Comparison of ENCODE assay signal across 27 cellular contexts in the genomic region with DNA sequence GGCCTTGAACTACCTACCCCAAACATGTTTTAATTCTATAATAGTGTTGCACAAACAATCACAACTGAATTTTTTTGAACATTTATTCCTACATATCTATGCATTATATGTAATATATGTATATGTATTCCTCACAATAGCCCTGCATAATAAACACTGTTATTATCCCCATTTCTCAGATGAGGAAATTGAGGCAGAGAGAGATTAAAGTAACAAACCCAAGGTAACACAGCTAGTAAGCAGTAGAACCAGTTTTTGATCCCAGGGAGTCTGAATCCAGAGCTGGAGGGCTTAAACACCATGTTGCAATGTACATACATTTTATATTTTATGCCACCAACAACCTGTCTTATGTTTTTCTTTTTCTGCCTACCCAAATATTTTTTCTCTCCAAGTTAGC. TPM values are rescaled to one million over a fixed set of nuclear protein-coding genes. Genes with fewer than 3 reads are reported as not detected.
DNase-seq lines count a peak whose midpoint lies in the region; ATAC-seq and TF ChIP-seq lines count a peak whose summit lies in the region.
"Had no signal": no experiment of that assay in that cellular context is flagged by ENCODE, and none has a peak within 500 bp of the region (broad histone marks: within the 10 kb centered on the region; RNA-seq: fewer than 3 reads in every experiment).

No MANE protein-coding gene starts in this region.

- ATAC-seq in GM23338 = no peak
- ATAC-seq: GM12878 had no signal

- H3K79me2 ChIP-seq in GM23338 (replicated peaks; ENCODE audit: insufficient read depth) = no peaks in the 10 kb centered on the region

- H3K4me3 ChIP-seq in GM23338 = peak overlapping the region; percentile 10; the same call in 1 of the 2 replicates
- no peak overlapping the region for H3K4me3 ChIP-seq in HUES48 (ENCODE audit: low read depth, low read length)
- H3K4me3 ChIP-seq in HUES64 (ENCODE audit: low read length) = no peak overlapping the region
- no peak overlapping the region for H3K4me3 ChIP-seq in iPS-18a (ENCODE audit: low read length)
- H3K4me3 ChIP-seq: BLaER1, GM12878 had no signal

- H3K36me3 ChIP-seq in GM23338 (ENCODE audit: insufficient read depth) (peaks cover 6% of the 10 kb centered on the region), HUES48 (ENCODE audit: control insufficient read depth, insufficient read depth, low read length) (no peaks in the 10 kb centered on the region), HUES64 (ENCODE audit: insufficient read depth, low read length) (no peaks in the 10 kb centered on the region), iPS-18a (ENCODE audit: control insufficient read depth, low read depth, low read length) (no peaks in the 10 kb centered on the region)
- H3K36me3 ChIP-seq: BE2C, BLaER1 had no signal

- peaks cover 50% of the 10 kb centered on the region for H3K4me1 ChIP-seq in GM23338 (ENCODE audit: insufficient read depth)
- H3K4me1 ChIP-seq in HUES48 (ENCODE audit: control insufficient read depth, insufficient read depth, low read length) = peaks cover 56% of the 10 kb centered on the region
- peaks cover 52% of the 10 kb centered on the region for H3K4me1 ChIP-seq in HUES64 (ENCODE audit: insufficient read depth, low read length)
- peaks cover 50% of the 10 kb centered on the region for H3K4me1 ChIP-seq in iPS-18a (ENCODE audit: control insufficient read depth, low read depth, low read length)
- H3K4me1 ChIP-seq: BE2C, BLaER1 had no signal

- no peak overlapping the region for H2AFZ ChIP-seq in GM23338

- H3K36me3 Mint-ChIP-seq in GM23338 (ENCODE audit: low read depth) = peaks cover 49% of the 10 kb centered on the region
- peaks cover 3% of the 10 kb centered on the region for H3K36me3 Mint-ChIP-seq in activated CD4-positive, alpha-beta T cell treated with anti-CD3 and anti-CD28 coated beads, Interleukin-2, amount 10 ng/mL, durations not matched to agents 24 days and 14 days (ENCODE audit: low read depth)
- H3K36me3 Mint-ChIP-seq: CD14-positive monocyte; CD4-positive, CD25-positive, alpha-beta regulatory T cell; CD8-positive, alpha-beta memory T cell had no signal

- H3K9me3 ChIP-seq in HUES48 (ENCODE audit: control insufficient read depth, insufficient read depth, low read length) (peaks cover 34% of the 10 kb centered on the region), HUES64 (ENCODE audit: insufficient read depth, low read depth, low read length) (peaks cover 36% of the 10 kb centered on the region), iPS-18a (ENCODE audit: control insufficient read depth, low read depth, low read length) (peaks cover 24% of the 10 kb centered on the region)
- H3K9me3 ChIP-seq: BE2C had no signal

- peak overlapping the region; percentile 4 for H3K4me2 ChIP-seq in GM23338
- H3K4me2 ChIP-seq: BLaER1 had no signal

- H3K27ac ChIP-seq in GM23338 (ENCODE audit: low read depth) = peak overlapping the region; percentile 60; the same call in 1 of the 2 replicates
- peak overlapping the region; percentile 81 for H3K27ac ChIP-seq in HUES48 (ENCODE audit: low read depth, low read length)
- peak overlapping the region; percentile 85; the same call in 1 of the 2 replicates for H3K27ac ChIP-seq in HUES64 (ENCODE audit: low read depth, low read length)
- peak overlapping the region; percentile 22 for H3K27ac ChIP-seq in iPS-18a (ENCODE audit: low read length)
- H3K27ac ChIP-seq: BLaER1 had no signal

- no peak overlapping the region; the same call in 2 of the 3 replicates for H3K4me3 Mint-ChIP-seq in GM23338
- no peak overlapping the region for H3K4me3 Mint-ChIP-seq in activated CD4-positive, alpha-beta T cell treated with anti-CD3 and anti-CD28 coated beads, Interleukin-2, amount 10 ng/mL, durations not matched to agents 24 days and 14 days
- H3K4me3 Mint-ChIP-seq: CD14-positive monocyte; CD4-positive, alpha-beta memory T cell; CD4-positive, CD25-positive, alpha-beta regulatory T cell; CD8-positive, alpha-beta memory T cell had no signal

- no peak for TF ChIP-seq CTCF in GM23338 (conservative IDR thresholded peaks at IDR 0.05; ENCODE audit: low read depth in 2 of 2)

- intact Hi-C loops in activated CD4-positive, alpha-beta T cell treated with anti-CD3 and anti-CD28 coated beads, Interleukin-2, amount 10 ng/mL, durations not matched to agents 24 days and 14 days (cut with micrococcal nuclease) = no loop called here

- H3K9me3 Mint-ChIP-seq in GM23338 = peaks cover 54% of the 10 kb centered on the region
- peaks cover 24% of the 10 kb centered on the region for H3K9me3 Mint-ChIP-seq in activated CD4-positive, alpha-beta T cell treated with anti-CD3 and anti-CD28 coated beads, Interleukin-2, amount 10 ng/mL, durations not matched to agents 24 days and 14 days

- no peak overlapping the region for H3K9ac ChIP-seq in HUES48 (ENCODE audit: low read depth, low read length)
- no peak overlapping the region for H3K9ac ChIP-seq in HUES64 (ENCODE audit: low read depth, low read length)
- no peak overlapping the region for H3K9ac ChIP-seq in iPS-18a (ENCODE audit: low read length)
- H3K9ac ChIP-seq: BLaER1 had no signal

- H3K27me3 ChIP-seq in GM23338 (ENCODE audit: insufficient read depth) (0 out of 2 replicates have a peak, but pooled peaks cover 10% of the 10 kb centered on the region), HUES48 (ENCODE audit: control insufficient read depth, insufficient read depth, low read length) (no peaks in the 10 kb centered on the region), HUES64 (ENCODE audit: insufficient read depth, low read length) (no peaks in the 10 kb centered on the region), iPS-18a (ENCODE audit: control insufficient read depth, insufficient read depth, low read length) (peaks cover 7% of the 10 kb centered on the region)
- H3K27me3 ChIP-seq: BE2C, BLaER1 had no signal

- no peaks in the 10 kb centered on the region for H3K9me2 ChIP-seq in GM23338 (ENCODE audit: insufficient read depth)

- no peak overlapping the region for H3K27ac Mint-ChIP-seq in GM23338
- no peak overlapping the region for H3K27ac Mint-ChIP-seq in activated CD4-positive, alpha-beta T cell treated with anti-CD3 and anti-CD28 coated beads, Interleukin-2, amount 10 ng/mL, durations not matched to agents 24 days and 14 days
- H3K27ac Mint-ChIP-seq: CD14-positive monocyte; CD4-positive, alpha-beta memory T cell; CD4-positive, CD25-positive, alpha-beta regulatory T cell; CD8-positive, alpha-beta memory T cell had no signal

- no peaks in the 10 kb centered on the region for H4K20me1 ChIP-seq in GM23338 (replicated peaks; ENCODE audit: insufficient read depth)
- H4K20me1 ChIP-seq: BLaER1 had no signal

- peaks cover 50% of the 10 kb centered on the region for H3K4me1 Mint-ChIP-seq in GM23338
- H3K4me1 Mint-ChIP-seq in activated CD4-positive, alpha-beta T cell treated with anti-CD3 and anti-CD28 coated beads, Interleukin-2, amount 10 ng/mL, durations not matched to agents 24 days and 14 days = no peaks in the 10 kb centered on the region
- H3K4me1 Mint-ChIP-seq: CD14-positive monocyte; CD4-positive, alpha-beta memory T cell; CD4-positive, CD25-positive, alpha-beta regulatory T cell; CD8-positive, alpha-beta memory T cell had no signal

- DNase-seq in GM23338 (ENCODE audit: low spot score) = no peak
- DNase-seq in amniotic stem cell (lab: John Stamatoyannopoulos, UW) = no peak
- DNase-seq in activated T-cell treated with anti-CD3 and anti-CD28 coated beads, Interleukin-2, amount 50 U/mL, for 1 hour = no peak
- no peak for DNase-seq in activated CD4-positive, alpha-beta T cell treated with anti-CD3 and anti-CD28 coated beads, Interleukin-2, amount 10 ng/mL, durations not matched to agents 24 days and 14 days
- DNase-seq in NCI-H524 (lab: John Stamatoyannopoulos, UW) = no peak
- DNase-seq: 8988T; ACHN; BE2C; C1 segment of cervical spinal cord; CD4-positive, alpha-beta memory T cell; CD4-positive, CD25-positive, alpha-beta regulatory T cell; CD8-positive, alpha-beta memory T cell; COR-L47; DMS 273 treated with DMSO at 0.1 percent for 48 hours; DMS153; DMS53; DMS79; DND-41; EL; GDM1 had no signal

- H3F3A ChIP-seq in GM23338 (replicated peaks; ENCODE audit: low read depth) = peaks cover 4% of the 10 kb centered on the region; the same call in 1 of the 2 replicates

- peaks cover 32% of the 10 kb centered on the region for H3K27me3 Mint-ChIP-seq in GM23338 (ENCODE audit: insufficient read depth, low read depth, poor library complexity)
- H3K27me3 Mint-ChIP-seq in activated CD4-positive, alpha-beta T cell treated with anti-CD3 and anti-CD28 coated beads, Interleukin-2, amount 10 ng/mL, durations not matched to agents 24 days and 14 days = peaks cover 6% of the 10 kb centered on the region
- H3K27me3 Mint-ChIP-seq: CD4-positive, alpha-beta memory T cell; CD4-positive, CD25-positive, alpha-beta regulatory T cell; CD8-positive, alpha-beta memory T cell had no signal

TF ChIP-seq in GM23338, 12 proteins besides CTCF, POLR2A, EP300 and RAD21 (continues in another document):
- TF ChIP-seq, protein P1, sequence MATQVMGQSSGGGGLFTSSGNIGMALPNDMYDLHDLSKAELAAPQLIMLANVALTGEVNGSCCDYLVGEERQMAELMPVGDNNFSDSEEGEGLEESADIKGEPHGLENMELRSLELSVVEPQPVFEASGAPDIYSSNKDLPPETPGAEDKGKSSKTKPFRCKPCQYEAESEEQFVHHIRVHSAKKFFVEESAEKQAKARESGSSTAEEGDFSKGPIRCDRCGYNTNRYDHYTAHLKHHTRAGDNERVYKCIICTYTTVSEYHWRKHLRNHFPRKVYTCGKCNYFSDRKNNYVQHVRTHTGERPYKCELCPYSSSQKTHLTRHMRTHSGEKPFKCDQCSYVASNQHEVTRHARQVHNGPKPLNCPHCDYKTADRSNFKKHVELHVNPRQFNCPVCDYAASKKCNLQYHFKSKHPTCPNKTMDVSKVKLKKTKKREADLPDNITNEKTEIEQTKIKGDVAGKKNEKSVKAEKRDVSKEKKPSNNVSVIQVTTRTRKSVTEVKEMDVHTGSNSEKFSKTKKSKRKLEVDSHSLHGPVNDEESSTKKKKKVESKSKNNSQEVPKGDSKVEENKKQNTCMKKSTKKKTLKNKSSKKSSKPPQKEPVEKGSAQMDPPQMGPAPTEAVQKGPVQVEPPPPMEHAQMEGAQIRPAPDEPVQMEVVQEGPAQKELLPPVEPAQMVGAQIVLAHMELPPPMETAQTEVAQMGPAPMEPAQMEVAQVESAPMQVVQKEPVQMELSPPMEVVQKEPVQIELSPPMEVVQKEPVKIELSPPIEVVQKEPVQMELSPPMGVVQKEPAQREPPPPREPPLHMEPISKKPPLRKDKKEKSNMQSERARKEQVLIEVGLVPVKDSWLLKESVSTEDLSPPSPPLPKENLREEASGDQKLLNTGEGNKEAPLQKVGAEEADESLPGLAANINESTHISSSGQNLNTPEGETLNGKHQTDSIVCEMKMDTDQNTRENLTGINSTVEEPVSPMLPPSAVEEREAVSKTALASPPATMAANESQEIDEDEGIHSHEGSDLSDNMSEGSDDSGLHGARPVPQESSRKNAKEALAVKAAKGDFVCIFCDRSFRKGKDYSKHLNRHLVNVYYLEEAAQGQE (IDR thresholded peaks at IDR 0.05; ENCODE audit: unreplicated experiment) = no peak

RNA-seq across cellular contexts. Expression of a gene that starts 26.5 kb away (rescaled TPM):
- total RNA-seq in GM23338 (2014; rRNA removed; shearing (Covaris generic)) = 3.9 and 5.0 TPM in 2 replicates
- polyA plus RNA-seq in GM23338 (2016; fragmentation: Nextera tagmentation; extraction: Ambion mirVana) = 2.5 and 3.0 TPM in 2 replicates
- polyA plus RNA-seq in HUES64 (2013, experiment 1 of 2) = 12.0 TPM
- 15.1 TPM for polyA plus RNA-seq in HUES64 (2013, experiment 2 of 2)
- total RNA-seq in activated CD4-positive, alpha-beta T cell treated with anti-CD3 and anti-CD28 coated beads, Interleukin-2, amount 10 ng/mL, durations not matched to agents 24 days and 14 days = not detected in 2 replicates
- total RNA-seq: A673; CD4-positive, CD25-positive, alpha-beta regulatory T cell had no signal
- polyA plus RNA-seq: CD8-positive, alpha-beta memory T cell had no signal

Comparison
In these comparisons a context has a peak if more than half of its experiments do, and no peak if none do; other contexts are left out.
1. H3K27ac ChIP-seq: peak in every context shown above with its lines; median percentile 85 in HUES64; 81 in HUES48; 60 in GM23338; 22 in iPS-18a.